30 cellular contexts compared by ENCODE assay signal in the genomic region with DNA sequence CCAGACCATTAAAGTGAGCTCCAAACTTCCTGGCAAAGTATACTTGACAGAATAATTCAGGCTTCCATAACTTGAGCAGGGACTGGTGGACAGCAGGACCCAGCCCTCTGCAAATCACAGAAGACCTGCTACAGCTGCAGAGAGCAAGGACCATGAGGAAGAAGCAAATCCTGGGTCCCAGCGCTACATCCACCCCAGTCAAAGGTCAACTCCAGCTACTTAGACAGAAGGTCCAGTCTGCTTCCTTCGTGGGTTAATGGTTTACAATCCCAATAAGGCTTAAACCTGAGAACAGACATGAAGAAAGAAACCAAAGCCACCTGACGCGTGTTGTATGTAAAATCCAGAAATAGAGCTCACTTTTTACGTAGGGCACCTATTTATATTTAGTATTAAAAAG. TPM values are rescaled to one million over a fixed set of nuclear protein-coding genes. Genes with fewer than 3 reads are reported as not detected.
"Had no signal": no experiment of that assay in that cellular context is flagged by ENCODE, and none has a peak within 500 bp of the region (broad histone marks: within the 10 kb centered on the region; RNA-seq: fewer than 3 reads in every experiment).

No MANE protein-coding gene starts in this region.

- H3K4me1 ChIP-seq: gastroesophageal sphincter, left ventricle myocardium inferior, psoas muscle, right atrium auricular region, spleen, tibial nerve had no signal

- H3K27me3 ChIP-seq: neutrophil, ovary, right atrium auricular region, tibial nerve had no signal

- H3K4me1 Mint-ChIP-seq: activated B cell treated with CpG ODN at 0.5 μM for 24 hours; central memory CD8-positive, alpha-beta T cell had no signal

- FAIRE-seq: bronchial epithelial cell, colon, urothelium cell line had no signal

- H3K9me3 Mint-ChIP-seq: activated B cell treated with CpG ODN at 0.5 μM for 24 hours; activated naive CD4-positive, alpha-beta T cell treated with anti-CD3 and anti-CD28 coated beads, Interleukin-2, amount 50 U/mL, for 72 hours; activated T-cell treated with anti-CD3 and anti-CD28 coated beads, Interleukin-2, amount 50 U/mL, for 72 hours; central memory CD8-positive, alpha-beta T cell; nephron progenitor cell; T-helper 1 cell treated with Interleukin-12 subunit alpha and Interleukin-12 subunit beta and Interleukin-4 antibody, amounts not matched to agents 30 μg/mL and 1 μg/mL, for 36 hours had no signal

- H3K27ac ChIP-seq: dorsolateral prefrontal cortex, gastroesophageal sphincter, left ventricle myocardium inferior, neutrophil, ovary, psoas muscle, right atrium auricular region, spleen, tibial nerve had no signal

- H3K4me3 Mint-ChIP-seq: activated B cell treated with CpG ODN at 0.5 μM for 24 hours; activated T-cell treated with anti-CD3 and anti-CD28 coated beads, Interleukin-2, amount 50 U/mL, for 72 hours; central memory CD8-positive, alpha-beta T cell; nephron progenitor cell; T-helper 1 cell treated with Interleukin-12 subunit alpha and Interleukin-12 subunit beta and Interleukin-4 antibody, amounts not matched to agents 30 μg/mL and 1 μg/mL, for 36 hours had no signal

- H3K36me3 ChIP-seq: gastroesophageal sphincter, left ventricle myocardium inferior, neutrophil, ovary, right atrium auricular region, spleen, tibial nerve had no signal

- DNase-seq: activated B cell treated with CpG ODN at 0.5 μM for 24 hours; activated CD4-positive, alpha-beta T cell treated with anti-CD3 and anti-CD28 coated beads, Interleukin-2, amount 50 U/mL, for 1 hour; activated naive CD4-positive, alpha-beta T cell; activated T-cell treated with anti-CD3 and anti-CD28 coated beads for 4 hours; activated T-cell treated with anti-CD3 and anti-CD28 coated beads, Interleukin-2, amount 50 U/mL, for 72 hours; effector memory CD4-positive, alpha-beta T cell; hypothalamus; kidney glomerular epithelial cell; left ventricle myocardium inferior; mesendoderm; nephron progenitor cell; ovary; SK-N-SH; stimulated activated naive CD4-positive, alpha-beta T cell treated with Interleukin-2 at 50 U/mL for 16 hours; SW 1271; T1000 had no signal

- H3K9me3 ChIP-seq: gastroesophageal sphincter, left ventricle myocardium inferior, neutrophil, ovary, psoas muscle, right atrium auricular region, SK-N-SH, spleen, tibial nerve had no signal

- H3K36me3 Mint-ChIP-seq: activated naive CD4-positive, alpha-beta T cell treated with anti-CD3 and anti-CD28 coated beads, Interleukin-2, amount 50 U/mL, for 72 hours had no signal

- H3K4me3 ChIP-seq: dorsolateral prefrontal cortex, gastroesophageal sphincter, left ventricle myocardium inferior, lung, ovary, psoas muscle, right atrium auricular region, spleen, tibial nerve had no signal

- H3K27ac Mint-ChIP-seq: activated B cell treated with CpG ODN at 0.5 μM for 24 hours; activated naive CD4-positive, alpha-beta T cell treated with anti-CD3 and anti-CD28 coated beads, Interleukin-2, amount 50 U/mL, for 72 hours; activated T-cell treated with anti-CD3 and anti-CD28 coated beads, Interleukin-2, amount 50 U/mL, for 72 hours; nephron progenitor cell; T-helper 1 cell treated with Interleukin-12 subunit alpha and Interleukin-12 subunit beta and Interleukin-4 antibody, amounts not matched to agents 30 μg/mL and 1 μg/mL, for 36 hours had no signal

RNA-seq across cellular contexts. Expression of a gene that starts 57.7 kb away (rescaled TPM):
- total RNA-seq: activated naive CD4-positive, alpha-beta T cell treated with anti-CD3 and anti-CD28 coated beads, Interleukin-2, amount 50 U/mL, for 72 hours had no signal
